1 cellular context compared by ENCODE assay signal in the genomic region with DNA sequence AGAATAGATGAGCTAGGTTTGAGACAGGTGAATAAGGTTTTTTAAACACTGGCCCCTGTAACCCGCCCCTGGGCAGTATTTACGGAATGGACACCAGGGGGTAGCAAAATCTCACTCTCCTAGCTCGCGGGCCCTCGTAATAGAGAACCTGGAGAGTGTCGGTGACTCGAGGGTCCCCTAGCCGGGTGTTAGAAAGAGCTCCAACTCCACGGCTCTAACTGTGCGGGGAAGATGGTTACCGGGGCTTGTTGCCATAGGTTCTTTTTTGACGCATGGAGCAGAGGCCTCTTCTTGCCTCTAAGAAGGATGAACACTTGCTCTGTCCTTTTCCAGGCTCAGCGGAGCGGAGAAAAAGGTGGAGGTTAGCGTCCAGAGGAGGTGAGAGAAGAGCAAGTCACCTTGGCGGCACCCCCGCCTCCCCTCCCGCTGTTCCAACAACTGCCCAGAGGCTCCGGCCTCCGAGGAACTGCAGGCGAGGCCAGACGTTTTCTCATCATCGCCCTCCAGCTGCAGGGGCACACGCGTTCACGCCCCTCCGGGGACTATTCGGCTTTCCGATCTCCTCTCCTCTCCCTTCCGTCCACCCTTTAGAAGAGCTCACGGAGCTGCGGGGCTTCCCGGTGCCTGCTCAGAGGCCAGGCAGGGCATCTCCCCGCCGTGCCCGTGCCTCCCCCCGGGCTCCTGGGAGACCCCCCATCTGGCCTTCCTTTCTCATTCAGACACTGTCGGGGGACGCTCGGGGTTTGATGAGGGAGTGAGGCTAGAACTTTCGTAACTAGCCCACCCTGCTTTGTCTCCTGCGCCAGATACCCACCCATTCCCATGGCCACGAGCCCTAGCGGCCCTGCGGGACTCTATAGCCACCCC.
A peak's percentile ranks its signal among the peaks of the same experiment; 100 is the strongest.
TF ChIP-seq lines count a peak whose summit lies in the region.

No MANE protein-coding gene starts in this region.

TF ChIP-seq in H1, 55 proteins besides CTCF, POLR2A, EP300 and RAD21:
- TF ChIP-seq RBBP5 (IDR thresholded peaks at IDR 0.05; ENCODE audit: borderline replicate concordance, low read depth, low read length) (0 out of 2 replicates have a peak, but pooled peaks have one; percentile 5), SIN3A (conservative IDR thresholded peaks at IDR 0.05 in 1 of 2, IDR thresholded peaks at IDR 0.05 in 1 of 2; ENCODE audit: low read depth in 1 of 2, low read length in 2 of 2) (peak in 1 of 2 experiments; percentile 20; a peak in 2 of 4 replicates), KDM1A (IDR thresholded peaks at IDR 0.05; ENCODE audit: borderline replicate concordance, low read length) (no peak), SIRT6 (IDR thresholded peaks at IDR 0.05; ENCODE audit: low read length) (no peak), PHF8 (conservative IDR thresholded peaks at IDR 0.05; ENCODE audit: low read depth, low read length) (0 out of 2 replicates have a peak, but pooled peaks have one; percentile 9), KDM4A (IDR thresholded peaks at IDR 0.05; ENCODE audit: low read depth, low read length, severe bottlenecking) (peak; percentile 54), ASH2L (IDR thresholded peaks at IDR 0.05; ENCODE audit: low read length) (peak; percentile 23), SP4 (IDR thresholded peaks at IDR 0.05; ENCODE audit: low read length) (no peak), NANOG (IDR thresholded peaks at IDR 0.05; ENCODE audit: insufficient read depth, low read depth, low read length, poor library complexity, severe bottlenecking) (no peak)
- TF ChIP-seq, protein P1, sequence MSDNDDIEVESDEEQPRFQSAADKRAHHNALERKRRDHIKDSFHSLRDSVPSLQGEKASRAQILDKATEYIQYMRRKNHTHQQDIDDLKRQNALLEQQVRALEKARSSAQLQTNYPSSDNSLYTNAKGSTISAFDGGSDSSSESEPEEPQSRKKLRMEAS (IDR thresholded peaks at IDR 0.05), result peak; percentile 10; the same call in 1 of the 2 replicates
